ENCODE assay signal across 1 cellular context in the genomic region with DNA sequence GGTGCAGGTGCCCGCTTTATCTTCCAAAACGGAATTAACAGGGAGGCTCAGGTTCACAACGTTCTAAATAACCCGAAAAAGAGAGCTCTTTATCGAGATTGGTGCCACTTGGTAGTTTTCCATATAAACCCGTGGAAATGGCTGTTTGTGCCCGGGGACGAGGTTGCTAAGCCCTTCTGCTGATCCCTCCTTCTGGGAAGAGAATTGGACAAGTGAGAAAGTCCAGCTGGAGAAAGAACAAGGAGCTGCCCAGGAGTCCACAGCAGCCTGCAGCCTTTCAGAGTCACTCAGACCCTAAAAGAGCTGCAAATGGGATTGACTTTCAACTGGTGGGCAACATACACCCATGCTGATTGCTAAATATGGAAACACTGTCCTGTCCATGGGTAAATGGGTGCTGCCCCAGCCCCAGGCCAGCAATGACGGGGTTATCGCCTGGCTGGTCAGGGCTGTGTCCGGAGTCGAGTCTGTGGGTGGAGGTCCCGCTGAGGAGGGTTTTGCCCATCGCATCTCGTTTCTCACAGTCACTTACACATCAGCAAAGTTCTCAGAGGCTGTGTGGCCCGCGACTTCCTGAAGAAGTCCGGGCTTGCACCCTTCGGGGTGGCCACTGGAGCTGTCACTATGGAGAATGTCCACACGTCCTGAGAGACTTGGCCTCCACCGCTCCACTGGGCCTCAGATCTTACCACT.
TF ChIP-seq lines count a peak whose summit lies in the region.

No MANE protein-coding gene starts in this region.

TF ChIP-seq in HepG2, 621 proteins besides CTCF, POLR2A, EP300 and RAD21:
- TF ChIP-seq RELA (CRISPR knock-in tag; IDR thresholded peaks at IDR 0.05): no peak
- no peak for TF ChIP-seq ZSCAN9 (CRISPR knock-in tag; IDR thresholded peaks at IDR 0.05; ENCODE audit: borderline replicate concordance)
- no peak for TF ChIP-seq CENPT (CRISPR knock-in tag; IDR thresholded peaks at IDR 0.05; ENCODE audit: low read depth)
- no peak for TF ChIP-seq MXD4 (CRISPR knock-in tag; IDR thresholded peaks at IDR 0.05)
- TF ChIP-seq AGO2 (optimal IDR thresholded peaks at IDR 0.05; ENCODE audit: low read depth, low read length): peak; percentile 30
